Comparison of ENCODE assay signal across 23 cellular contexts in genomic region chr1:34066921-34067603, GRCh38.
DNase-seq lines count a peak whose midpoint lies in the region; ATAC-seq and TF ChIP-seq lines count a peak whose summit lies in the region.
"Had no signal": no experiment of that assay in that cellular context is flagged by ENCODE, and none has a peak within 500 bp of the region (broad histone marks: within the 10 kb centered on the region; RNA-seq: fewer than 3 reads in every experiment).

No MANE protein-coding gene starts in this region.

- H3K9me2 ChIP-seq in GM23248 (ENCODE audit: insufficient read depth): no peaks in the 10 kb centered on the region
- no peaks in the 10 kb centered on the region for H3K9me2 ChIP-seq in hepatocyte (replicated peaks; ENCODE audit: insufficient read depth)

- H3K9ac ChIP-seq in GM23248: no peak overlapping the region

- no peak for TF ChIP-seq CTCF in WTC11 (IDR thresholded peaks at IDR 0.05)
- no peak for TF ChIP-seq CTCF in hepatocyte (IDR thresholded peaks at IDR 0.05; ENCODE audit: poor library complexity)
- TF ChIP-seq CTCF in A673 (conservative IDR thresholded peaks at IDR 0.05; ENCODE audit: low read depth, low read length): no peak
- TF ChIP-seq CTCF in heart left ventricle (IDR thresholded peaks at IDR 0.05): no peak

- POLR2A ChIA-PET in WTC11 (lab: Charles Lee) (no interaction called here), A673 (lab: Charles Lee; ENCODE audit: low non-redundant PET) (no interaction called here)

- no peaks in the 10 kb centered on the region for H3K9me3 ChIP-seq in GM23248 (ENCODE audit: low read depth)
- H3K9me3 ChIP-seq in hepatocyte (ENCODE audit: low read depth): no peaks in the 10 kb centered on the region
- no peaks in the 10 kb centered on the region for H3K9me3 ChIP-seq in A673 (ENCODE audit: low read depth, low read length, poor library complexity, severe bottlenecking)
- no peaks in the 10 kb centered on the region for H3K9me3 ChIP-seq in heart left ventricle
- H3K9me3 ChIP-seq: ascending aorta, colonic mucosa, thyroid gland had no signal

- peaks cover 42% of the 10 kb centered on the region for H3K4me1 Mint-ChIP-seq in WTC11
- H3K4me1 Mint-ChIP-seq: naive thymus-derived CD4-positive, alpha-beta T cell; stimulated activated effector memory CD8-positive, alpha-beta T cell treated with anti-CD3 and anti-CD28 coated beads, Interleukin-12 subunit alpha, Interleukin-12 subunit beta, amount 100 ng/mL, for 72 hours had no signal

- H4K20me1 ChIP-seq in GM23248 (ENCODE audit: insufficient read depth): no peaks in the 10 kb centered on the region; the same call in 1 of the 2 replicates
- H4K20me1 ChIP-seq in hepatocyte (ENCODE audit: insufficient read depth, poor library complexity, severe bottlenecking): no peaks in the 10 kb centered on the region

- BruUV-seq in A673 (replicated peaks; lab: Mats Ljungman, UMichigan): no TSS peak

- peak overlapping the region; percentile 65 for H3K4me2 ChIP-seq in GM23248 (ENCODE audit: unreplicated experiment)
- no peak overlapping the region for H3K4me2 ChIP-seq in hepatocyte

- 0 to 3% methylated on average over 6 of the region's 6 CpGs for WGBS in GM23248 (ENCODE audit: low coverage in 1 of 2, low lambda C conversion rate in 2 of 2, missing lambda C conversion rate in 2 of 2), 2 experiments
- 74% methylated on average over 6 of the region's 6 CpGs for WGBS in hepatocyte (ENCODE audit: low lambda C conversion rate, missing lambda C conversion rate)
- WGBS in heart left ventricle, 4 donors: 78 to 84% (median 78%) methylated on average over 6 of the region's 6 CpGs

- H3K27ac ChIP-seq in GM23248: peak overlapping the region; percentile 24; the same call in 1 of the 2 replicates
- no peak overlapping the region for H3K27ac ChIP-seq in hepatocyte
- H3K27ac ChIP-seq in A673 (ENCODE audit: low read depth, low read length, poor library complexity, severe bottlenecking): no peak overlapping the region
- H3K27ac ChIP-seq in heart left ventricle: no peak overlapping the region
- H3K27ac ChIP-seq: ascending aorta, colonic mucosa, spleen, thyroid gland had no signal

- no peak overlapping the region for H3K4me3 Mint-ChIP-seq in WTC11
- H3K4me3 Mint-ChIP-seq: naive thymus-derived CD4-positive, alpha-beta T cell; stimulated activated effector memory CD8-positive, alpha-beta T cell treated with anti-CD3 and anti-CD28 coated beads, Interleukin-12 subunit alpha, Interleukin-12 subunit beta, amount 100 ng/mL, for 72 hours had no signal

- no peak for ATAC-seq in WTC11
- no peak for ATAC-seq in HG03439 (IDR thresholded peaks at IDR 0.05; ENCODE audit: unreplicated experiment)
- no peak for ATAC-seq in heart left ventricle
- ATAC-seq: activated CD4-positive, CD25-positive, alpha-beta regulatory T cell treated with anti-CD3 and anti-CD28 coated beads, Interleukin-2, amount 50 U/mL, for 24 hours; HCT116; naive thymus-derived CD4-positive, alpha-beta T cell had no signal

- peaks cover 54% of the 10 kb centered on the region for H3K9me3 Mint-ChIP-seq in WTC11
- H3K9me3 Mint-ChIP-seq: stimulated activated effector memory CD8-positive, alpha-beta T cell treated with anti-CD3 and anti-CD28 coated beads, Interleukin-12 subunit alpha, Interleukin-12 subunit beta, amount 100 ng/mL, for 72 hours had no signal

- in situ Hi-C loops in GM23248 (cut with MboI): no loop called here

- CTCF ChIA-PET in WTC11 (lab: Charles Lee) (interaction anchor here (0.6 to 1.5 kb wide), 4 partner anchors 11 to 1148 kb away, joined by 3 to 6 read pairs (median 4); no protein-coding TSS in a partner anchor), A673 (lab: Charles Lee) (no interaction called here)

- H3K27me3 Mint-ChIP-seq in WTC11 (ENCODE audit: low read depth): no peaks in the 10 kb centered on the region; the same call in 1 of the 2 replicates

- H3K4me3 ChIP-seq in GM23248 (no peak overlapping the region), hepatocyte (no peak overlapping the region), A673 (ENCODE audit: low read depth, low read length, poor library complexity, severe bottlenecking) (no peak overlapping the region), heart left ventricle (no peak overlapping the region)
- H3K4me3 ChIP-seq: ascending aorta, colonic mucosa, lung, spleen, thyroid gland had no signal

- H3K27ac Mint-ChIP-seq in WTC11: 0 out of 2 replicates have a peak overlapping the region, but pooled peaks have one; percentile 35
- H3K27ac Mint-ChIP-seq: naive thymus-derived CD4-positive, alpha-beta T cell; stimulated activated effector memory CD8-positive, alpha-beta T cell treated with anti-CD3 and anti-CD28 coated beads, Interleukin-12 subunit alpha, Interleukin-12 subunit beta, amount 100 ng/mL, for 72 hours had no signal

- peaks cover 21% of the 10 kb centered on the region; the same call in 1 of the 2 replicates for H3F3A ChIP-seq in GM23248 (ENCODE audit: insufficient read depth)

- no peak for TF ChIP-seq POLR2A in heart left ventricle (IDR thresholded peaks at IDR 0.05)

- peaks cover 56% of the 10 kb centered on the region for H3K36me3 Mint-ChIP-seq in WTC11
- H3K36me3 Mint-ChIP-seq: naive thymus-derived CD4-positive, alpha-beta T cell; stimulated activated effector memory CD8-positive, alpha-beta T cell treated with anti-CD3 and anti-CD28 coated beads, Interleukin-12 subunit alpha, Interleukin-12 subunit beta, amount 100 ng/mL, for 72 hours had no signal

- H3K79me2 ChIP-seq in GM23248 (ENCODE audit: insufficient read depth) (peaks cover 76% of the 10 kb centered on the region), hepatocyte (no peaks in the 10 kb centered on the region)

- intact Hi-C loops in A673 (cut with micrococcal nuclease; ENCODE audit: unreplicated experiment): no loop called here
- intact Hi-C loops in heart left ventricle (cut with DNase I): no loop called here

- no peaks in the 10 kb centered on the region for H3K27me3 ChIP-seq in GM23248 (replicated peaks; ENCODE audit: insufficient read depth)
- no peaks in the 10 kb centered on the region for H3K27me3 ChIP-seq in hepatocyte
- H3K27me3 ChIP-seq in A673 (replicated peaks; ENCODE audit: insufficient read depth, low read depth, low read length, poor library complexity): no peaks in the 10 kb centered on the region
- H3K27me3 ChIP-seq in heart left ventricle: peaks cover 0 to 11% (median 0%) of the 10 kb centered on the region in 9 donors
- H3K27me3 ChIP-seq: ascending aorta, colonic mucosa, thyroid gland had no signal

- DNase-seq in A172 (ENCODE audit: low spot score): peak; percentile 42
- DNase-seq in GM23248: peak; percentile 97
- no peak for DNase-seq in WTC11 (ENCODE audit: low spot score)
- DNase-seq in hepatocyte (ENCODE audit: low spot score): peak; percentile 36
- no peak for DNase-seq in A673 (ENCODE audit: low spot score)
- DNase-seq in heart left ventricle: no peak
- no peak for DNase-seq in hippocampal formation (lab: John Stamatoyannopoulos, UW)
- DNase-seq: 8988T; activated effector memory CD4-positive, alpha-beta T cell treated with Interleukin-2 at 50 U/mL for 16 hours; colonic mucosa; DND-41; naive thymus-derived CD4-positive, alpha-beta T cell; NCI-H187; NCI-H510A treated with DMSO at 0.1 percent for 48 hours; SIG-M5; spleen; thyroid gland had no signal

- H3K36me3 ChIP-seq in GM23248 (ENCODE audit: low read depth) (no peaks in the 10 kb centered on the region), hepatocyte (replicated peaks; ENCODE audit: insufficient read depth, low read depth) (no peaks in the 10 kb centered on the region), A673 (ENCODE audit: insufficient read depth, low read length, poor library complexity, severe bottlenecking) (no peaks in the 10 kb centered on the region), heart left ventricle (no peaks in the 10 kb centered on the region)
- H3K36me3 ChIP-seq: ascending aorta, colonic mucosa, spleen, thyroid gland had no signal

- H2AFZ ChIP-seq in GM23248 (no peak overlapping the region), hepatocyte (no peak overlapping the region)

- H3K4me1 ChIP-seq in GM23248 (ENCODE audit: insufficient read depth): peaks cover 39% of the 10 kb centered on the region
- no peaks in the 10 kb centered on the region for H3K4me1 ChIP-seq in hepatocyte (ENCODE audit: insufficient read depth)
- H3K4me1 ChIP-seq in A673 (ENCODE audit: insufficient read depth, low read length, poor library complexity, severe bottlenecking): no peaks in the 10 kb centered on the region
- H3K4me1 ChIP-seq in heart left ventricle: peaks cover 0 to 5% (median 0%) of the 10 kb centered on the region in 12 donors
- H3K4me1 ChIP-seq: ascending aorta, colonic mucosa, spleen, thyroid gland had no signal

TF ChIP-seq in WTC11, 78 proteins besides CTCF, POLR2A, EP300 and RAD21 (continues in another document):
- no peak for TF ChIP-seq ZNF281 (CRISPR knock-in tag; IDR thresholded peaks at IDR 0.05)
- TF ChIP-seq MYBL2 (CRISPR knock-in tag; IDR thresholded peaks at IDR 0.05): no peak
- no peak for TF ChIP-seq SMAD4 (CRISPR knock-in tag; IDR thresholded peaks at IDR 0.05)
- TF ChIP-seq GRHL2 (CRISPR knock-in tag; IDR thresholded peaks at IDR 0.05; ENCODE audit: insufficient replicate concordance, severe bottlenecking): no peak
- no peak for TF ChIP-seq ZNF219 (CRISPR knock-in tag; IDR thresholded peaks at IDR 0.05; ENCODE audit: borderline replicate concordance)
- TF ChIP-seq HMGA2 (CRISPR knock-in tag; IDR thresholded peaks at IDR 0.05): no peak

Comparison
In these comparisons a context has a peak if more than half of its experiments do, and no peak if none do; other contexts are left out.
1. DNase-seq: peak in A172 (single experiment), GM23248 (single experiment) and hepatocyte (single experiment); none in WTC11 (single experiment), A673 (single experiment), heart left ventricle (0 of 5) and hippocampal formation (0 of 2).